In the genomic region with DNA sequence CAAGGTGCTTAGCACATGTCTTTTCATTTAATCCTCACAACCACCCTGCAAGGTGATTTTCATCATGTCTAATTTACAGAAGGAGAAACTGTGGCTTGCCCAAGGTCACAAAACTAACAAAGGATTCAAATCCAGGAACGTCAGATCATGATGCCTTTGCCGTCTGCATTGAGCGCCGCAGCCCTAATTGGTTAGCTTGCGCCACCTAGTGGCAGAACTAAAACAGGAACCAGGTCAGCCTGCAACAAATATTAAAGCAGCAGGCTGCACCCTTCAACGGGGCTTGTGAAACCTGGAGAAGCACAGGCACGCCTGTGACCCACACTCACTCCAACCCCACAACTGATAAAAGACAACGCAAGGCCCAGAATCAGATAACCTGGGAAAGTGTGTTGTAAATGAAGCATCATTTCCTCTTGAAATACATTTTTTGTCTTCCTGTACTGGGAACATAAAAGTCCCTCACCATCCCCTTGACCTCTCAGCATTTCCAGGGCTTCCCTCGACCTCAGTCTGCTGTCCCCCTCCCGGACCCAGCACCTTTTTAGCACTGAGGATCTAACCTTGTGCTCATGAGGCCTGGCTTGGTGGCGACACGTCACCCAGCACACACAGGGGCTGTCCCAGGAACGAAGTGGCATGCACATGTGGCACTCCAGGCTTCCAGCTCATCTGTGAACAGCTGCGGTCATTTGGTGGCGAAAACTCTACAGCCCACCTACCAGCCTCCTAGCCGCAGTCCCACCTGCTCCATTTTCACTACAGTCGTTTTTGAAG, we compare ENCODE assay signal across 8 cellular contexts. TPM values are rescaled to one million over a fixed set of nuclear protein-coding genes. Genes with fewer than 3 reads are reported as not detected.
DNase-seq lines count a peak whose midpoint lies in the region; ATAC-seq and TF ChIP-seq lines count a peak whose summit lies in the region.

No MANE protein-coding gene starts in this region.

- H3K9ac ChIP-seq in smooth muscle cell (ENCODE audit: low read depth), result no peak overlapping the region

- H3K27ac ChIP-seq in smooth muscle cell (ENCODE audit: low read depth), result no peak overlapping the region

- no peaks in the 10 kb centered on the region for H3K36me3 ChIP-seq in smooth muscle cell (ENCODE audit: low read depth)

- DNase-seq in 8988T (peak; percentile 65), NCI-H2029 (lab: John Stamatoyannopoulos, UW) (peak; percentile 82), T1000 (lab: John Stamatoyannopoulos, UW) (peak; percentile 55), astrocyte of the spinal cord (ENCODE audit: low read depth, low spot score) (peak; percentile 80), iPS DF 4.7 (ENCODE audit: extremely low read depth, low spot score) (peak; percentile 53), smooth muscle cell (lab: John Stamatoyannopoulos, UW; ENCODE audit: unreplicated experiment) (peak; percentile 22)

- no peaks in the 10 kb centered on the region for H3K79me2 ChIP-seq in smooth muscle cell (ENCODE audit: low read depth)

- no peaks in the 10 kb centered on the region for H3K9me3 ChIP-seq in smooth muscle cell (replicated peaks; ENCODE audit: low read depth)

- in situ Hi-C loops in astrocyte of the spinal cord (cut with HindIII; ENCODE audit: low sequenced_read_pairs), result no loop called here

- H3K4me3 ChIP-seq in astrocyte of the spinal cord (ENCODE audit: low read depth, low read length) (no peak overlapping the region), smooth muscle cell (no peak overlapping the region)

- no peaks in the 10 kb centered on the region for H3F3A ChIP-seq in smooth muscle cell (ENCODE audit: low read depth)

- no peaks in the 10 kb centered on the region for H4K20me1 ChIP-seq in smooth muscle cell (ENCODE audit: low read depth)

- H3K27me3 ChIP-seq in smooth muscle cell (ENCODE audit: low read depth), result no peaks in the 10 kb centered on the region

- no peak overlapping the region for H2AFZ ChIP-seq in smooth muscle cell (ENCODE audit: low read depth)

- no peak overlapping the region for H3K4me2 ChIP-seq in smooth muscle cell

- H3K4me1 ChIP-seq in smooth muscle cell (ENCODE audit: low read depth), result no peaks in the 10 kb centered on the region

- 38% methylated on average over 17 of the region's 17 CpGs for WGBS in smooth muscle cell (ENCODE audit: low lambda C conversion rate)

- peak; percentile 81 for TF ChIP-seq CTCF in astrocyte of the spinal cord (IDR thresholded peaks at IDR 0.05; ENCODE audit: low read depth, low read length)
- peak; percentile 91 for TF ChIP-seq CTCF in smooth muscle cell (IDR thresholded peaks at IDR 0.05; ENCODE audit: borderline replicate concordance, insufficient read depth, poor library complexity, severe bottlenecking)

- ATAC-seq in GM18502 (IDR thresholded peaks at IDR 0.05; ENCODE audit: poor library complexity, unreplicated experiment), result peak; percentile 86
- ATAC-seq in HG02885 (IDR thresholded peaks at IDR 0.05; ENCODE audit: poor library complexity, unreplicated experiment), result peak; percentile 85

RNA-seq across cellular contexts. Expression of a gene that starts 17.3 kb away (rescaled TPM):
- 42.9 and 44.7 TPM in 2 replicates for total RNA-seq in smooth muscle cell
- polyA plus RNA-seq in smooth muscle cell, result 69.5 and 78.8 TPM in 2 replicates

RNA-seq across cellular contexts. Expression of a gene that starts 17.5 kb away (rescaled TPM):
- total RNA-seq in smooth muscle cell, result 13.3 and 15.7 TPM in 2 replicates
- 9.2 and 12.4 TPM in 2 replicates for polyA plus RNA-seq in smooth muscle cell

Comparison
In these comparisons a context has a peak if more than half of its experiments do, and no peak if none do; other contexts are left out.
1. DNase-seq: peak in every context shown above with its lines; median percentile 82 in NCI-H2029; 80 in astrocyte of the spinal cord; 65 in 8988T; 55 in T1000; 53 in iPS DF 4.7; 22 in smooth muscle cell.